Comparison of ENCODE assay signal across 1 cellular context in the genomic region with DNA sequence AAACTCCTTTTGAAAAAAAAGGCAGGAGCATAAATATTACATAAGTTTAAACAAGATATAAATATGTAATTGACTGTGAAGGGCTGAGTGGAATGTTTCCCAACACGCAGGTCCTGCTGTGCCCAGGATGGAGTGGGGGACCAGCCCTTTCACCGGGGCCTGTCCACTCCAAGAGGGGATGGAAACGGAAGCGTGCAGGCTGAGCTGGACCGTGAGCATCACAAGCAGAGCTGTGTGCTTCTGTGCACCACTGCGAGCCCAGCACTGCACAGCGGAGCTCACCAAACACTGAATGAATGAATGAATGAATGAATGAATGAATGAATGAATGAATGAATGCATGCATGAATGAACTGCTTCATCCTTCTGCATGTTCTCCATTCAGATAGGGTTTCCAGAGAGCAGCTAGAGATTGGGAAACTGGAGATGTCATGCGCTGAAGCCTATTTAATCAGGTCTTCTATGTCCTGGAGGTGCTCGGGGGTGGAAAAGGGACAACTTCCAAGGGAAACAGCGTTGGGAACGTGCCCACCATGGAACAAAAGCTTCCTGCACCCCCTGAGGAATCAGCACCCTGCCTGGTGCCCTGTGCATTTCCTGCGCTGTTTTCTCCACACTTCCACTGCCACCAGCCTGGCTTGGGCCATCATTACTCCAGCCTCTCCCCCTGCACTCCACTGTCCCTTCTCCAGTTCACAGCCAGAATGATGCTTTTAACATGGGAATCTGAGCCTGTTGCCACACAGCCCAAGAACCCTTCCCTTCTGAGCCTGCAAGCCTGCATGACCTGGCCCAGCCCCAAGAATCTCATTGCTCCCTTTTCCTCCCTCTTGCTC.
TF ChIP-seq lines count a peak whose summit lies in the region.

No MANE protein-coding gene starts in this region.

TF ChIP-seq in HEK293, 187 proteins besides CTCF, POLR2A, EP300 and RAD21 (continued from another document):
- TF ChIP-seq, protein P1, sequence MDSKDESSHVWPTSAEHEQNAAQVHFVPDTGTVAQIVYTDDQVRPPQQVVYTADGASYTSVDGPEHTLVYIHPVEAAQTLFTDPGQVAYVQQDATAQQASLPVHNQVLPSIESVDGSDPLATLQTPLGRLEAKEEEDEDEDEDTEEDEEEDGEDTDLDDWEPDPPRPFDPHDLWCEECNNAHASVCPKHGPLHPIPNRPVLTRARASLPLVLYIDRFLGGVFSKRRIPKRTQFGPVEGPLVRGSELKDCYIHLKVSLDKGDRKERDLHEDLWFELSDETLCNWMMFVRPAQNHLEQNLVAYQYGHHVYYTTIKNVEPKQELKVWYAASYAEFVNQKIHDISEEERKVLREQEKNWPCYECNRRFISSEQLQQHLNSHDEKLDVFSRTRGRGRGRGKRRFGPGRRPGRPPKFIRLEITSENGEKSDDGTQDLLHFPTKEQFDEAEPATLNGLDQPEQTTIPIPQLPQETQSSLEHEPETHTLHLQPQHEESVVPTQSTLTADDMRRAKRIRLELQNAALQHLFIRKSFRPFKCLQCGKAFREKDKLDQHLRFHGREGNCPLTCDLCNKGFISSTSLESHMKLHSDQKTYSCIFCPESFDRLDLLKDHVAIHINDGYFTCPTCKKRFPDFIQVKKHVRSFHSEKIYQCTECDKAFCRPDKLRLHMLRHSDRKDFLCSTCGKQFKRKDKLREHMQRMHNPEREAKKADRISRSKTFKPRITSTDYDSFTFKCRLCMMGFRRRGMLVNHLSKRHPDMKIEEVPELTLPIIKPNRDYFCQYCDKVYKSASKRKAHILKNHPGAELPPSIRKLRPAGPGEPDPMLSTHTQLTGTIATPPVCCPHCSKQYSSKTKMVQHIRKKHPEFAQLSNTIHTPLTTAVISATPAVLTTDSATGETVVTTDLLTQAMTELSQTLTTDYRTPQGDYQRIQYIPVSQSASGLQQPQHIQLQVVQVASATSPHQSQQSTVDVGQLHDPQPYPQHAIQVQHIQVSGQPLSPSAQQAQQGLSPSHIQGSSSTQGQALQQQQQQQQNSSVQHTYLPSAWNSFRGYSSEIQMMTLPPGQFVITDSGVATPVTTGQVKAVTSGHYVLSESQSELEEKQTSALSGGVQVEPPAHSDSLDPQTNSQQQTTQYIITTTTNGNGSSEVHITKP (tag by site-specific recombination; IDR thresholded peaks at IDR 0.05) = no peak
